In genomic region chr2:190718652-190719526, GRCh38 we compare ENCODE assay signal across 1 cellular context.
TF ChIP-seq lines count a peak whose summit lies in the region.

No MANE protein-coding gene starts in this region.

TF ChIP-seq in HCT116, 20 proteins besides CTCF, POLR2A, EP300 and RAD21 (continued from another document):
- TF ChIP-seq REST (IDR thresholded peaks at IDR 0.05; ENCODE audit: low read depth) (no peak), SRF (IDR thresholded peaks at IDR 0.05; ENCODE audit: low read depth) (no peak), ATF3 (IDR thresholded peaks at IDR 0.05) (no peak), ELF1 (IDR thresholded peaks at IDR 0.05; ENCODE audit: borderline replicate concordance, low read depth) (no peak; the same call in 1 of the 2 replicates)
